ENCODE assay signal across 1 cellular context in genomic region chr10:15795000-15795792, GRCh38.
TF ChIP-seq lines count a peak whose summit lies in the region.

No MANE protein-coding gene starts in this region.

TF ChIP-seq in SK-N-SH treated with all-trans-retinoic acid at 6 μM for 48 hours, 23 proteins besides CTCF, POLR2A, EP300 and RAD21 (continued from another document):
- TF ChIP-seq TSHZ2 (CRISPR knock-in tag; IDR thresholded peaks at IDR 0.05) (no peak), PPARA (CRISPR knock-in tag; IDR thresholded peaks at IDR 0.05; ENCODE audit: borderline replicate concordance) (no peak), ZFP3 (CRISPR knock-in tag; IDR thresholded peaks at IDR 0.05) (no peak), ESRRG (CRISPR knock-in tag; IDR thresholded peaks at IDR 0.05) (no peak), ZNF565 (CRISPR knock-in tag; conservative IDR thresholded peaks at IDR 0.05; ENCODE audit: low read depth) (no peak), CSRNP3 (CRISPR knock-in tag; IDR thresholded peaks at IDR 0.05) (no peak), CSDC2 (CRISPR knock-in tag; IDR thresholded peaks at IDR 0.05) (no peak), TOX (CRISPR knock-in tag; IDR thresholded peaks at IDR 0.05; ENCODE audit: borderline replicate concordance) (no peak), CREB5 (CRISPR knock-in tag; IDR thresholded peaks at IDR 0.05; ENCODE audit: low read depth) (no peak), ARNTL (CRISPR knock-in tag; IDR thresholded peaks at IDR 0.05; ENCODE audit: borderline replicate concordance, low read depth) (no peak)
TF ChIP-seq in SK-N-SH treated with all-trans-retinoic acid at 6 μM for 48 hours: peak in this region for 0.
